24 cellular contexts compared by ENCODE assay signal in the genomic region with DNA sequence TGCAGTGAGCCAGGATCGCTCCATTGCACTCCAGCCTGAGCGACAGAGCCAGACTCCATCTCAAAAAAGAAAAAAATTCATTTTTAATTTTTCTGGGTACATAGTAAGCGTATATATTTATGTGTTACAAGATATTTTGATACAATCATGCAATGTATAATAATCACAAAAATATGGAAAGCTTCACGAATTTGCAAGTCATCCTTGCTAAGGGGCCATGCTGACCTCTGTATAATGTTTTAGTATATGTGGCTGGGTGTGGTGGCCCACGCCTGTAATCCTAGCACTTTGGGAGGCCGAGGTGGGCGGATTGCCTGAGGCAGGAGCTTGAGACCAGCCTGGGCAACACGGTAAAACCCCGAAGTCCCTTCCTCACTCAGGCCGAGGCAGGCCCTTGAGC.
"Had no signal": no experiment of that assay in that cellular context is flagged by ENCODE, and none has a peak within 500 bp of the region (broad histone marks: within the 10 kb centered on the region; RNA-seq: fewer than 3 reads in every experiment).

No MANE protein-coding gene starts in this region.

- H3K27ac ChIP-seq: coronary artery, dorsolateral prefrontal cortex, esophagus muscularis mucosa, foreskin keratinocyte, gastroesophageal sphincter, heart left ventricle, hepatocyte, left lung had no signal

- H3K9me3 ChIP-seq: esophagus muscularis mucosa, gastroesophageal sphincter, heart left ventricle, left lung had no signal

- H2AFZ ChIP-seq: hepatocyte had no signal

- H3K4me2 ChIP-seq: hepatocyte had no signal

- ATAC-seq: foreskin keratinocyte; gastroesophageal sphincter; heart left ventricle; left cardiac atrium; left lung; left ventricle myocardium superior; naive thymus-derived CD4-positive, alpha-beta T cell had no signal

- FAIRE-seq: colon, endothelial cell of umbilical vein, frontal cortex, islet of Langerhans, keratinocyte had no signal

- H3K4me3 ChIP-seq: coronary artery, dorsolateral prefrontal cortex, esophagus muscularis mucosa, gastroesophageal sphincter, heart left ventricle, hepatocyte, left lung, lung had no signal

- DNase-seq: dermis blood vessel endothelial cell; dorsolateral prefrontal cortex; effector CD4-positive, alpha-beta T cell; effector memory CD4-positive, alpha-beta T cell; foreskin keratinocyte; hypothalamus; left cardiac atrium; left lung; left ventricle myocardium superior; mammary epithelial cell; mesendoderm; midbrain; naive thymus-derived CD4-positive, alpha-beta T cell had no signal

- H3K27me3 ChIP-seq: dorsolateral prefrontal cortex, esophagus muscularis mucosa, foreskin keratinocyte, gastroesophageal sphincter, heart left ventricle, hepatocyte, left lung had no signal

- H3K79me2 ChIP-seq: hepatocyte had no signal

- H3K4me1 ChIP-seq: esophagus muscularis mucosa, foreskin keratinocyte, gastroesophageal sphincter, heart left ventricle, left lung had no signal
